In genomic region chr19:41437944-41438574, GRCh38 we compare ENCODE assay signal across 19 cellular contexts. TPM values are rescaled to one million over a fixed set of nuclear protein-coding genes. Genes with fewer than 3 reads are reported as not detected.
A peak's percentile ranks its signal among the peaks of the same experiment; 100 is the strongest.
DNase-seq lines count a peak whose midpoint lies in the region; ATAC-seq, FAIRE-seq and TF ChIP-seq lines count a peak whose summit lies in the region.
"Had no signal": no experiment of that assay in that cellular context is flagged by ENCODE, and none has a peak within 500 bp of the region (broad histone marks: within the 10 kb centered on the region; RNA-seq: fewer than 3 reads in every experiment).

No MANE protein-coding gene starts in this region.

- H3K9me3 ChIP-seq in HEK293 (ENCODE audit: control insufficient read depth, insufficient read depth, low read depth, low read length) = no peaks in the 10 kb centered on the region
- H3K9me3 ChIP-seq: esophagus squamous epithelium, left ventricle myocardium inferior had no signal

- TF ChIP-seq CTCF in HEK293 (tag by site-specific recombination; IDR thresholded peaks at IDR 0.05) (0 out of 2 replicates have a peak, but pooled peaks have one; percentile 24), progenitor cell of endocrine pancreas (IDR thresholded peaks at IDR 0.05; ENCODE audit: unreplicated experiment) (no peak), D721Med (IDR thresholded peaks at IDR 0.05; ENCODE audit: insufficient read depth, missing control alignments) (no peak)

- no peak overlapping the region for H3K27ac Mint-ChIP-seq in activated CD4-positive, alpha-beta T cell treated with anti-CD3 and anti-CD28 coated beads, Interleukin-2, amount 10 ng/mL, durations not matched to agents 7 days and 5 days
- H3K27ac Mint-ChIP-seq in effector memory CD8-positive, alpha-beta T cell = peak overlapping the region; percentile 44 to 53
- H3K27ac Mint-ChIP-seq in progenitor cell of endocrine pancreas = no peak overlapping the region

- H3K27me3 Mint-ChIP-seq in activated CD4-positive, alpha-beta T cell treated with anti-CD3 and anti-CD28 coated beads, Interleukin-2, amount 10 ng/mL, durations not matched to agents 7 days and 5 days = no peaks in the 10 kb centered on the region
- H3K27me3 Mint-ChIP-seq in effector memory CD8-positive, alpha-beta T cell = peaks cover 0 to 2% of the 10 kb centered on the region in 2 donors
- H3K27me3 Mint-ChIP-seq in progenitor cell of endocrine pancreas = peaks cover 4% of the 10 kb centered on the region

- H3K4me3 Mint-ChIP-seq in activated CD4-positive, alpha-beta T cell treated with anti-CD3 and anti-CD28 coated beads, Interleukin-2, amount 10 ng/mL, durations not matched to agents 7 days and 5 days = peak overlapping the region; percentile 55
- peak overlapping the region; percentile 17 to 43 for H3K4me3 Mint-ChIP-seq in effector memory CD8-positive, alpha-beta T cell
- H3K4me3 Mint-ChIP-seq in progenitor cell of endocrine pancreas (ENCODE audit: low read depth) = peak overlapping the region; percentile 46

- no peaks in the 10 kb centered on the region for H3K9me3 Mint-ChIP-seq in activated CD4-positive, alpha-beta T cell treated with anti-CD3 and anti-CD28 coated beads, Interleukin-2, amount 10 ng/mL, durations not matched to agents 7 days and 5 days
- no peaks in the 10 kb centered on the region for H3K9me3 Mint-ChIP-seq in effector memory CD8-positive, alpha-beta T cell
- no peaks in the 10 kb centered on the region for H3K9me3 Mint-ChIP-seq in progenitor cell of endocrine pancreas (ENCODE audit: low read depth)

- POLR2A ChIA-PET in activated CD4-positive, alpha-beta T cell treated with anti-CD3 and anti-CD28 coated beads, Interleukin-2, amount 10 ng/mL, durations not matched to agents 7 days and 5 days (lab: Charles Lee) = no interaction called here
- POLR2A ChIA-PET in HEK293 (lab: Yijun Ruan, JAX) = interaction anchor here (1.0 to 2.3 kb wide), 3 partner anchors 10 to 74 kb away, joined by 3 to 36 read pairs (median 26); partner anchors contain the start of genes B3GNT8 and B9D2

- H3K4me1 Mint-ChIP-seq in activated CD4-positive, alpha-beta T cell treated with anti-CD3 and anti-CD28 coated beads, Interleukin-2, amount 10 ng/mL, durations not matched to agents 7 days and 5 days = peaks cover 25% of the 10 kb centered on the region
- H3K4me1 Mint-ChIP-seq in effector memory CD8-positive, alpha-beta T cell (ENCODE audit: low read depth in 2 of 2) = peaks cover 7 to 16% of the 10 kb centered on the region in 2 donors
- no peaks in the 10 kb centered on the region for H3K4me1 Mint-ChIP-seq in progenitor cell of endocrine pancreas (ENCODE audit: low read depth)

- no peak for FAIRE-seq in D721Med (lab: Jason Lieb, UNC)
- FAIRE-seq: A204.1 had no signal

- CTCF ChIA-PET in activated CD4-positive, alpha-beta T cell treated with anti-CD3 and anti-CD28 coated beads, Interleukin-2, amount 10 ng/mL, durations not matched to agents 7 days and 5 days (lab: Charles Lee) = interaction anchor here (3.2 kb wide), 1 partner anchor 12 kb away, joined by 27 read pairs; no protein-coding TSS in a partner anchor
- CTCF ChIA-PET in HEK293 (lab: Yijun Ruan, JAX) = interaction anchor here (0.6 to 3.9 kb wide), 8 partner anchors 11 to 156 kb away, joined by 3 to 69 read pairs (median 4); no protein-coding TSS in a partner anchor

- peaks cover 4% of the 10 kb centered on the region; the same call in 1 of the 2 replicates for H3K4me1 ChIP-seq in HEK293 (ENCODE audit: control insufficient read depth, insufficient read depth, low read length)

- peaks cover 10% of the 10 kb centered on the region for H3K36me3 Mint-ChIP-seq in activated CD4-positive, alpha-beta T cell treated with anti-CD3 and anti-CD28 coated beads, Interleukin-2, amount 10 ng/mL, durations not matched to agents 7 days and 5 days (ENCODE audit: low read depth)
- peaks cover 10% of the 10 kb centered on the region for H3K36me3 Mint-ChIP-seq in effector memory CD8-positive, alpha-beta T cell (ENCODE audit: insufficient read depth)
- H3K36me3 Mint-ChIP-seq in progenitor cell of endocrine pancreas (ENCODE audit: insufficient read depth) = peaks cover 2% of the 10 kb centered on the region

- H3K4me3 ChIP-seq in HEK293 (ENCODE audit: low read depth, low read length) = no peak overlapping the region

- no peak for DNase-seq in activated CD4-positive, alpha-beta T cell treated with anti-CD3 and anti-CD28 coated beads, Interleukin-2, amount 10 ng/mL, durations not matched to agents 7 days and 5 days
- DNase-seq in activated CD4-positive, alpha-beta T cell treated with anti-CD3 and anti-CD28 coated beads, Interleukin-2, amount 50 U/mL, for 1 hour = no peak
- DNase-seq in effector memory CD8-positive, alpha-beta T cell = no peak
- DNase-seq in progenitor cell of endocrine pancreas (ENCODE audit: low spot score, unreplicated experiment) (no peak), NCI-H748 treated with DMSO at 0.1 percent for 48 hours (lab: John Stamatoyannopoulos, UW) (no peak), D721Med (ENCODE audit: insufficient read length, low spot score) (no peak), GF-D8 (lab: John Stamatoyannopoulos, UW) (no peak)
- DNase-seq: activated CD8-positive, alpha-beta memory T cell treated with anti-CD3 and anti-CD28 coated beads for 24 hours; esophagus squamous epithelium; GOT3; Kasumi-1; left ventricle myocardium inferior; NCI-H146; T-helper 9 cell had no signal

- H3K36me3 ChIP-seq in HEK293 (ENCODE audit: control insufficient read depth in 2 of 2, insufficient read depth in 1 of 2, low read length in 2 of 2) = peaks cover 16% of the 10 kb centered on the region in 2 experiments; a peak in 2 of 3 replicates

- no peak overlapping the region; the same call in 1 of the 2 replicates for H3K27ac ChIP-seq in HEK293 (ENCODE audit: extremely low read depth, low read depth, low read length)

- ATAC-seq in effector memory CD8-positive, alpha-beta T cell (replicated peaks) = no peak

TF ChIP-seq in HEK293, 187 proteins besides CTCF, POLR2A, EP300 and RAD21:
- TF ChIP-seq BCL11A (tag by site-specific recombination; IDR thresholded peaks at IDR 0.05; ENCODE audit: low read depth) = no peak
- TF ChIP-seq KLF9 (tag by site-specific recombination; IDR thresholded peaks at IDR 0.05; ENCODE audit: low read depth) = no peak
- TF ChIP-seq ZNF830 (tag by site-specific recombination; IDR thresholded peaks at IDR 0.05; ENCODE audit: low read depth) = no peak
- no peak for TF ChIP-seq KLF8 (tag by site-specific recombination; IDR thresholded peaks at IDR 0.05)
- no peak for TF ChIP-seq ZNF404 (tag by site-specific recombination; IDR thresholded peaks at IDR 0.05)
- no peak for TF ChIP-seq PRDM6 (tag by site-specific recombination; IDR thresholded peaks at IDR 0.05)
- no peak for TF ChIP-seq TCF7L2 (IDR thresholded peaks at IDR 0.05; ENCODE audit: borderline replicate concordance, low read depth, low read length)
- TF ChIP-seq ZNF548 (tag by site-specific recombination; IDR thresholded peaks at IDR 0.05) = no peak
- TF ChIP-seq ZNF544 (tag by site-specific recombination; IDR thresholded peaks at IDR 0.05) = no peak
- no peak for TF ChIP-seq ZNF791 (tag by site-specific recombination; IDR thresholded peaks at IDR 0.05)
- TF ChIP-seq IKZF3 (tag by site-specific recombination; IDR thresholded peaks at IDR 0.05) = no peak

RNA-seq across cellular contexts. Expression of gene DMAC2, which starts 1.7 kb away (rescaled TPM):
- 10 to 100 TPM; 48.9 to 54.1 TPM for total RNA-seq in activated CD4-positive, alpha-beta T cell treated with anti-CD3 and anti-CD28 coated beads, Interleukin-2, amount 10 ng/mL, durations not matched to agents 7 days and 5 days
- 51.3 and 54.1 TPM in 2 replicates for total RNA-seq in progenitor cell of endocrine pancreas

RNA-seq across cellular contexts. Expression of gene ERICH4, which starts 4.9 kb away (rescaled TPM):
- total RNA-seq in activated CD4-positive, alpha-beta T cell treated with anti-CD3 and anti-CD28 coated beads, Interleukin-2, amount 10 ng/mL, durations not matched to agents 7 days and 5 days = not detected
- not detected in 2 replicates for total RNA-seq in progenitor cell of endocrine pancreas
- total RNA-seq: esophagus squamous epithelium, left ventricle myocardium inferior, NCI-H460, RPMI7951, skeletal muscle tissue had no signal

RNA-seq across cellular contexts. Expression of gene B3GNT8, which starts 10.9 kb away (rescaled TPM):
- 1 to 10 TPM; 2.1 to 2.2 TPM for total RNA-seq in activated CD4-positive, alpha-beta T cell treated with anti-CD3 and anti-CD28 coated beads, Interleukin-2, amount 10 ng/mL, durations not matched to agents 7 days and 5 days
- 4.4 and 4.6 TPM in 2 replicates for total RNA-seq in progenitor cell of endocrine pancreas
- total RNA-seq: NCI-H460, RPMI7951 had no signal

RNA-seq across cellular contexts. Expression of gene BCKDHA, which starts 40.4 kb away (rescaled TPM):
- total RNA-seq in activated CD4-positive, alpha-beta T cell treated with anti-CD3 and anti-CD28 coated beads, Interleukin-2, amount 10 ng/mL, durations not matched to agents 7 days and 5 days = 10 to 100 TPM; 12.7 TPM
- total RNA-seq in progenitor cell of endocrine pancreas = 15.2 and 16.3 TPM in 2 replicates

RNA-seq across cellular contexts. Expression of gene EXOSC5, which starts 40.9 kb away (rescaled TPM):
- total RNA-seq in activated CD4-positive, alpha-beta T cell treated with anti-CD3 and anti-CD28 coated beads, Interleukin-2, amount 10 ng/mL, durations not matched to agents 7 days and 5 days = 10 to 100 TPM; 21.1 to 26.9 TPM
- 15.4 and 17.0 TPM in 2 replicates for total RNA-seq in progenitor cell of endocrine pancreas

Comparison
In these comparisons a context has a peak if more than half of its experiments do, and no peak if none do; other contexts are left out.
1. H3K27ac Mint-ChIP-seq: peak in effector memory CD8-positive, alpha-beta T cell (2 of 2); none in activated CD4-positive, alpha-beta T cell treated with anti-CD3 and anti-CD28 coated beads, Interleukin-2, amount 10 ng/mL, durations not matched to agents 7 days and 5 days (single experiment) and progenitor cell of endocrine pancreas (single experiment).
2. Peak in every context shown above with its lines, with median percentiles within 50 percentile points of each other: H3K4me3 Mint-ChIP-seq.